12 cellular contexts compared by ENCODE assay signal in genomic region chr4:139267301-139267700, GRCh38. TPM values are rescaled to one million over a fixed set of nuclear protein-coding genes. Genes with fewer than 3 reads are reported as not detected.
DNase-seq lines count a peak whose midpoint lies in the region; ATAC-seq, FAIRE-seq and TF ChIP-seq lines count a peak whose summit lies in the region.
"Had no signal": no experiment of that assay in that cellular context is flagged by ENCODE, and none has a peak within 500 bp of the region (broad histone marks: within the 10 kb centered on the region; RNA-seq: fewer than 3 reads in every experiment).

No MANE protein-coding gene starts in this region.

- FAIRE-seq in A549 (lab: Jason Lieb, UNC) (no peak), keratinocyte (lab: Jason Lieb, UNC) (no peak)

- no peaks in the 10 kb centered on the region for H3K9me2 ChIP-seq in SU-DHL-6 (replicated peaks; ENCODE audit: insufficient read depth, low read length)

- TF ChIP-seq RAD21 in A549 (conservative IDR thresholded peaks at IDR 0.05 in 1 of 2, IDR thresholded peaks at IDR 0.05 in 1 of 2): no peak

- TF ChIP-seq CTCF in A549 (IDR thresholded peaks at IDR 0.05): no peak
- TF ChIP-seq CTCF in DND-41 (IDR thresholded peaks at IDR 0.05; ENCODE audit: borderline replicate concordance, extremely low read depth, low read length, poor library complexity, severe bottlenecking): no peak
- TF ChIP-seq CTCF in SU-DHL-6 (IDR thresholded peaks at IDR 0.05; ENCODE audit: insufficient read depth, low read length, poor library complexity, severe bottlenecking): no peak
- TF ChIP-seq CTCF in keratinocyte (optimal IDR thresholded peaks at IDR 0.05 in 1 of 3, IDR thresholded peaks at IDR 0.05 in 1 of 3, conservative IDR thresholded peaks at IDR 0.05 in 1 of 3; ENCODE audit: extremely low read depth in 1 of 3, insufficient read depth in 2 of 3, low read length in 3 of 3): no peak
- no peak for TF ChIP-seq CTCF in nephron progenitor cell (IDR thresholded peaks at IDR 0.05)

- no peak overlapping the region for H3K27ac Mint-ChIP-seq in nephron progenitor cell

- H3K36me3 Mint-ChIP-seq in nephron progenitor cell (ENCODE audit: low read depth): no peaks in the 10 kb centered on the region

- H3K4me3 ChIP-seq in A549 (no peak overlapping the region; the same call in 2 of the 3 replicates), DND-41 (ENCODE audit: low read depth in 1 of 2, low read length in 2 of 2) (no peak overlapping the region), SU-DHL-6 (ENCODE audit: insufficient read depth, low read length, poor library complexity, severe bottlenecking) (peak overlapping the region; percentile 52), keratinocyte (ENCODE audit: control insufficient read depth in 2 of 3, extremely low read depth in 1 of 3, insufficient read depth in 2 of 3, low read depth in 1 of 3, low read length in 3 of 3) (no peak overlapping the region), MG63 (no peak overlapping the region)
- H3K4me3 ChIP-seq: cardiac muscle cell had no signal

- DNase-seq in A549 (ENCODE audit: low read depth in 1 of 2, low spot score in 1 of 2) (no peak), DND-41 (no peak), keratinocyte (ENCODE audit: low read depth, low spot score) (no peak), caudate nucleus (lab: John Stamatoyannopoulos, UW) (no peak), nephron progenitor cell (no peak), KG1 (lab: John Stamatoyannopoulos, UW) (no peak), MG63 (no peak)
- DNase-seq: NCI-H1092, NCI-H446 treated with DMSO at 0.1 percent for 48 hours had no signal

- no peaks in the 10 kb centered on the region for H3K9me1 ChIP-seq in keratinocyte (ENCODE audit: control insufficient read depth, extremely low read depth, insufficient read depth, low read length)

- dilution Hi-C loops in keratinocyte (cut with MboI; ENCODE audit: extremely low pct_ligation_motif_present, low sequenced_read_pairs): no loop called here

- H3K4me3 Mint-ChIP-seq in nephron progenitor cell: no peak overlapping the region

- H3K36me3 ChIP-seq in DND-41 (ENCODE audit: insufficient read depth, low read length) (no peaks in the 10 kb centered on the region), SU-DHL-6 (ENCODE audit: low read length) (no peaks in the 10 kb centered on the region), keratinocyte (ENCODE audit: control insufficient read depth in 2 of 2, extremely low read depth in 1 of 2, insufficient read depth in 2 of 2, low read length in 2 of 2) (no peaks in the 10 kb centered on the region), MG63 (peaks cover 9% of the 10 kb centered on the region)
- H3K36me3 ChIP-seq: cardiac muscle cell had no signal

- H3K27ac ChIP-seq in A549 (peak overlapping the region; percentile 80 to 85; a peak in 5 of 6 replicates), DND-41 (ENCODE audit: low read length) (no peak overlapping the region), SU-DHL-6 (ENCODE audit: low read depth, low read length) (peak overlapping the region; percentile 78), keratinocyte (ENCODE audit: control insufficient read depth, insufficient read depth, low read length) (no peak overlapping the region), caudate nucleus (ENCODE audit: low read depth, low read length) (no peak overlapping the region)
- H3K27ac ChIP-seq: cardiac muscle cell, HL-60 had no signal

- H3K9ac ChIP-seq in DND-41 (ENCODE audit: low read depth, low read length) (peak overlapping the region; percentile 43; the same call in 1 of the 2 replicates), SU-DHL-6 (ENCODE audit: low read length) (peak overlapping the region; percentile 57; the same call in 1 of the 2 replicates), keratinocyte (ENCODE audit: control insufficient read depth, extremely low read depth, insufficient read depth, low read length) (no peak overlapping the region)

- CTCF ChIA-PET in A549 (lab: Yijun Ruan, JAX): interaction anchor here (1.8 to 2.0 kb wide), 2 partner anchors 29 to 32 kb away, joined by 5 to 9 read pairs; no protein-coding TSS in a partner anchor

- no peak for TF ChIP-seq EP300 in A549 (IDR thresholded peaks at IDR 0.05)

- no peaks in the 10 kb centered on the region for H3K9me3 Mint-ChIP-seq in nephron progenitor cell

- 96% methylated on average over 1 of the region's 1 CpG for WGBS in A549 (ENCODE audit: missing lambda C conversion rate)

- peak overlapping the region; percentile 82 for H2AFZ ChIP-seq in DND-41 (ENCODE audit: low read depth, low read length)
- H2AFZ ChIP-seq in SU-DHL-6 (ENCODE audit: low read depth, low read length, severe bottlenecking): peak overlapping the region; percentile 95
- no peak overlapping the region for H2AFZ ChIP-seq in keratinocyte (ENCODE audit: control insufficient read depth, low read length)

- H3K79me2 ChIP-seq in DND-41 (ENCODE audit: insufficient read depth, low read length) (no peaks in the 10 kb centered on the region), SU-DHL-6 (ENCODE audit: insufficient read depth, low read length) (no peaks in the 10 kb centered on the region), keratinocyte (ENCODE audit: control insufficient read depth, insufficient read depth, low read length) (no peaks in the 10 kb centered on the region)

- POLR2A ChIA-PET in A549 (lab: Yijun Ruan, JAX): no interaction called here

- ATAC-seq in A549: peak in 1 of 2 experiments; percentile 28; a peak in 3 of 6 replicates
- ATAC-seq in DND-41 (ENCODE audit: insufficient read depth, low read depth): no peak

- H3K27me3 ChIP-seq in DND-41 (ENCODE audit: insufficient read depth, low read length, poor library complexity): no peaks in the 10 kb centered on the region
- H3K27me3 ChIP-seq in SU-DHL-6 (ENCODE audit: low read length): no peaks in the 10 kb centered on the region
- no peaks in the 10 kb centered on the region for H3K27me3 ChIP-seq in keratinocyte (ENCODE audit: control insufficient read depth, extremely low read depth, insufficient read depth, low read length)
- no peaks in the 10 kb centered on the region for H3K27me3 ChIP-seq in MG63
- H3K27me3 ChIP-seq: cardiac muscle cell had no signal

- H4K20me1 ChIP-seq in DND-41 (ENCODE audit: insufficient read depth, low read length) (no peaks in the 10 kb centered on the region), SU-DHL-6 (ENCODE audit: low read depth, low read length) (no peaks in the 10 kb centered on the region), keratinocyte (ENCODE audit: control insufficient read depth, extremely low read depth, insufficient read depth, low read length) (no peaks in the 10 kb centered on the region)

- H3K4me2 ChIP-seq in A549 (peak overlapping the region; percentile 81), DND-41 (ENCODE audit: insufficient read depth, low read length) (peak overlapping the region; percentile 59), SU-DHL-6 (ENCODE audit: low read depth, low read length, poor library complexity, severe bottlenecking) (peak overlapping the region; percentile 75), keratinocyte (ENCODE audit: control insufficient read depth, extremely low read depth, insufficient read depth, low read depth, low read length) (peak overlapping the region; percentile 56)

- H3F3A ChIP-seq in SU-DHL-6 (ENCODE audit: insufficient read depth): no peaks in the 10 kb centered on the region

- H3K4me1 ChIP-seq in A549 (peaks cover 19% of the 10 kb centered on the region), DND-41 (ENCODE audit: insufficient read depth, low read length) (peaks cover 21% of the 10 kb centered on the region), keratinocyte (ENCODE audit: control insufficient read depth, extremely low read depth, insufficient read depth, low read length) (peaks cover 10% of the 10 kb centered on the region)

- H3K9me3 ChIP-seq in A549 (no peaks in the 10 kb centered on the region), DND-41 (ENCODE audit: insufficient read depth, low read length, severe bottlenecking) (no peaks in the 10 kb centered on the region), SU-DHL-6 (ENCODE audit: insufficient read depth, low read length) (no peaks in the 10 kb centered on the region), keratinocyte (ENCODE audit: control insufficient read depth, low read depth, low read length) (no peaks in the 10 kb centered on the region), MG63 (no peaks in the 10 kb centered on the region)

- no peak for TF ChIP-seq POLR2A in A549 (IDR thresholded peaks at IDR 0.05; ENCODE audit: low read length)

- H3K4me1 Mint-ChIP-seq in nephron progenitor cell: peaks cover 32% of the 10 kb centered on the region

- peaks cover 6% of the 10 kb centered on the region for H3K27me3 Mint-ChIP-seq in nephron progenitor cell (ENCODE audit: low read depth, poor library complexity)

RNA-seq across cellular contexts. Expression of gene MGARP, which starts 12.7 kb away (rescaled TPM):
- polyA plus RNA-seq in A549 (2011; rRNA removed) (0.86 and 1.4 TPM in 2 replicates), A549 (2017; fragmentation: RNase III; extraction: RNeasy Plus Mini Kit Qiagen cat#74134 plus additional on column Dnase treatment) (1.1 to 1.4 TPM (median 1.1 TPM) in 3 replicates), keratinocyte (0.58 to 0.99 TPM (median 0.94 TPM) in 3 replicates)
- polyA plus RNA-seq in A549 (2012; cell fraction: cytosol; rRNA removed): 0.98 and 1.0 TPM in 2 replicates
- 0.34 and 0.37 TPM in 2 replicates for polyA plus RNA-seq in A549 (2012; cell fraction: nucleus; rRNA removed)
- polyA minus RNA-seq in A549 (2011; rRNA and poly(A)+ RNA removed): 0.25 TPM in 1 of 2 replicates, not detected in the other
- polyA plus RNA-seq in keratinocyte (2011; ENCODE audit: low read depth): 0.42 TPM
- 0.62 and 1.0 TPM in 2 replicates for polyA plus RNA-seq in keratinocyte (2011; cell fraction: cytosol; rRNA removed)
- polyA plus RNA-seq in keratinocyte (2011; cell fraction: nucleus; rRNA removed): 0.31 and 0.69 TPM in 2 replicates
- 0.56 and 0.76 TPM in 2 replicates for polyA plus RNA-seq in keratinocyte (2012; ENCODE audit: low replicate concordance)
- 0.16 to 0.59 TPM in 2 of 3 replicates, not detected in the other for polyA minus RNA-seq in keratinocyte
- not detected for polyA minus RNA-seq in keratinocyte (2011; cell fraction: cytosol; rRNA and poly(A)+ RNA removed)
- polyA minus RNA-seq in keratinocyte (2011; cell fraction: nucleus; rRNA and poly(A)+ RNA removed): not detected in 2 replicates
- total RNA-seq in MG63 (2014; rRNA removed; shearing (Covaris generic); ENCODE audit: low replicate concordance): 105 and 125 TPM in 2 replicates

RNA-seq across cellular contexts. Expression of gene NAA15, which starts 34.0 kb away (rescaled TPM):
- polyA plus RNA-seq in A549 (2011; rRNA removed) (33.8 and 45.2 TPM in 2 replicates), A549 (2017; fragmentation: RNase III; extraction: RNeasy Plus Mini Kit Qiagen cat#74134 plus additional on column Dnase treatment) (29.2 to 35.6 TPM (median 31.7 TPM) in 3 replicates), keratinocyte (17.5 to 37.2 TPM (median 23.2 TPM) in 3 replicates)
- 4.8 and 5.0 TPM in 2 replicates for polyA plus RNA-seq in A549 (2012; cell fraction: cytosol; rRNA removed)
- polyA plus RNA-seq in A549 (2012; cell fraction: nucleus; rRNA removed): 3.9 and 5.3 TPM in 2 replicates
- 13.4 and 13.6 TPM in 2 replicates for polyA minus RNA-seq in A549 (2011; rRNA and poly(A)+ RNA removed)
- polyA plus RNA-seq in keratinocyte (2011; ENCODE audit: low read depth): 30.1 TPM
- polyA plus RNA-seq in keratinocyte (2011; cell fraction: cytosol; rRNA removed): 13.8 and 27.8 TPM in 2 replicates
- polyA plus RNA-seq in keratinocyte (2011; cell fraction: nucleus; rRNA removed): 24.7 and 33.6 TPM in 2 replicates
- polyA plus RNA-seq in keratinocyte (2012; ENCODE audit: low replicate concordance): 21.8 and 41.3 TPM in 2 replicates
- polyA minus RNA-seq in keratinocyte: 3.6 to 77.0 TPM (median 21.9 TPM) in 3 replicates
- 20.9 TPM for polyA minus RNA-seq in keratinocyte (2011; cell fraction: cytosol; rRNA and poly(A)+ RNA removed)
- 33.9 and 75.4 TPM in 2 replicates for polyA minus RNA-seq in keratinocyte (2011; cell fraction: nucleus; rRNA and poly(A)+ RNA removed)
- total RNA-seq in MG63 (2014; rRNA removed; shearing (Covaris generic); ENCODE audit: low replicate concordance): 16.6 and 30.7 TPM in 2 replicates

RNA-seq across cellular contexts. Expression of gene NDUFC1, which starts 35.0 kb away (rescaled TPM):
- polyA plus RNA-seq in A549 (2011; rRNA removed): 45.7 and 63.3 TPM in 2 replicates
- 52.7 and 58.6 TPM in 2 replicates for polyA plus RNA-seq in A549 (2012; cell fraction: cytosol; rRNA removed)
- 22.1 and 22.7 TPM in 2 replicates for polyA plus RNA-seq in A549 (2012; cell fraction: nucleus; rRNA removed)
- polyA plus RNA-seq in A549 (2017; fragmentation: RNase III; extraction: RNeasy Plus Mini Kit Qiagen cat#74134 plus additional on column Dnase treatment): 111 to 117 TPM (median 116 TPM) in 3 replicates
- 5.0 and 6.5 TPM in 2 replicates for polyA minus RNA-seq in A549 (2011; rRNA and poly(A)+ RNA removed)
- 33.1 to 52.1 TPM (median 43.1 TPM) in 3 replicates for polyA plus RNA-seq in keratinocyte
- polyA plus RNA-seq in keratinocyte (2011; ENCODE audit: low read depth): 43.3 TPM
- 48.0 and 52.4 TPM in 2 replicates for polyA plus RNA-seq in keratinocyte (2011; cell fraction: cytosol; rRNA removed)
- polyA plus RNA-seq in keratinocyte (2011; cell fraction: nucleus; rRNA removed): 13.9 and 20.3 TPM in 2 replicates
- polyA plus RNA-seq in keratinocyte (2012; ENCODE audit: low replicate concordance): 64.6 and 91.6 TPM in 2 replicates
- polyA minus RNA-seq in keratinocyte: 4.8 to 11.7 TPM (median 9.9 TPM) in 3 replicates
- polyA minus RNA-seq in keratinocyte (2011; cell fraction: cytosol; rRNA and poly(A)+ RNA removed): 47.6 TPM
- 5.0 and 6.3 TPM in 2 replicates for polyA minus RNA-seq in keratinocyte (2011; cell fraction: nucleus; rRNA and poly(A)+ RNA removed)
- total RNA-seq in MG63 (2014; rRNA removed; shearing (Covaris generic); ENCODE audit: low replicate concordance): 90.1 and 98.2 TPM in 2 replicates

Comparison
In these comparisons a context has a peak if more than half of its experiments do, and no peak if none do; other contexts are left out.
1. H3K27ac ChIP-seq: peak in A549 (2 of 2) and SU-DHL-6 (single experiment); none in DND-41 (single experiment), keratinocyte (single experiment) and caudate nucleus (single experiment).
2. Peak in every context shown above with its lines, with median percentiles within 50 percentile points of each other: H3K4me2 ChIP-seq.